Comparison of ENCODE assay signal across 8 cellular contexts in the genomic region with DNA sequence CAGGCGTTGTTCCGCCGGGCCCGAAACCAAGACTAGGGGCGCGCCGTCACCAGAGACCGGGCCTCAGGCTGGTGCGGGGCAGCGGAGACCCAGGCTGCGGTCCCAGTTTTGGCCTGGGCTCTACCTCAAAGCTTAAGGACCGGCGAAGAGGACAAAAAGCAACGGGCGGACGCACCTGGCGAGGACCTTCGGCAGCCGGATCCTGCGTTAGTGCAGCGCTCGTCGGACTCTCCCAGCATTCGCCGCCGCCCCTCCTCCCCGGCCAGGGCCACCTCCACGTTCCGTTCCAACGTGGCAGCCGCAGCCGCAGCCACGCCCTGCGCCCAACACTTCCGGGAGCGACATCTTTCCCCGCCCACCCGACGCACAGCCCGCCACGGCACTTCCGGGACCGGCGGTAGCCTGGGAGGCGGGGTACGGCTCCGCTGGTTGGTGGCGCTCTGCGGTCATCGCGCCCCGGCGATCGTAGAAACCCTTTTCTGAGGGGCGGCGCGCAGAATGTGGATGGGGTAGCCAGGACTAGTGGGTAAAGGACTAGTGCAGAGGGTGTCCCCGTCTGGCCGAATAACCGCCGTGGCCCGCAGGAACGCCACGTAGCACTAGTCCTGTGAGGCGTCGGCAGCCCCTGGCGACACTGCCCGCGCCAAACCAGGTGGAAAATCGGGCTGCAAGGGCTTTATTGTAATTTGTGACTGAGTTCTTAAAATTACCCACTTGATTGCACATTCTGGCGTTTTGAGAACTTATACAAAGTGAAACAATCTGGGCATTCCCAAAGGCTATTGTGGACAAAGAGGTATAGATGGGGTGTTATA. TPM values are rescaled to one million over a fixed set of nuclear protein-coding genes. Genes with fewer than 3 reads are reported as not detected.
DNase-seq lines count a peak whose midpoint lies in the region; ATAC-seq and TF ChIP-seq lines count a peak whose summit lies in the region.

A gene with protein sequence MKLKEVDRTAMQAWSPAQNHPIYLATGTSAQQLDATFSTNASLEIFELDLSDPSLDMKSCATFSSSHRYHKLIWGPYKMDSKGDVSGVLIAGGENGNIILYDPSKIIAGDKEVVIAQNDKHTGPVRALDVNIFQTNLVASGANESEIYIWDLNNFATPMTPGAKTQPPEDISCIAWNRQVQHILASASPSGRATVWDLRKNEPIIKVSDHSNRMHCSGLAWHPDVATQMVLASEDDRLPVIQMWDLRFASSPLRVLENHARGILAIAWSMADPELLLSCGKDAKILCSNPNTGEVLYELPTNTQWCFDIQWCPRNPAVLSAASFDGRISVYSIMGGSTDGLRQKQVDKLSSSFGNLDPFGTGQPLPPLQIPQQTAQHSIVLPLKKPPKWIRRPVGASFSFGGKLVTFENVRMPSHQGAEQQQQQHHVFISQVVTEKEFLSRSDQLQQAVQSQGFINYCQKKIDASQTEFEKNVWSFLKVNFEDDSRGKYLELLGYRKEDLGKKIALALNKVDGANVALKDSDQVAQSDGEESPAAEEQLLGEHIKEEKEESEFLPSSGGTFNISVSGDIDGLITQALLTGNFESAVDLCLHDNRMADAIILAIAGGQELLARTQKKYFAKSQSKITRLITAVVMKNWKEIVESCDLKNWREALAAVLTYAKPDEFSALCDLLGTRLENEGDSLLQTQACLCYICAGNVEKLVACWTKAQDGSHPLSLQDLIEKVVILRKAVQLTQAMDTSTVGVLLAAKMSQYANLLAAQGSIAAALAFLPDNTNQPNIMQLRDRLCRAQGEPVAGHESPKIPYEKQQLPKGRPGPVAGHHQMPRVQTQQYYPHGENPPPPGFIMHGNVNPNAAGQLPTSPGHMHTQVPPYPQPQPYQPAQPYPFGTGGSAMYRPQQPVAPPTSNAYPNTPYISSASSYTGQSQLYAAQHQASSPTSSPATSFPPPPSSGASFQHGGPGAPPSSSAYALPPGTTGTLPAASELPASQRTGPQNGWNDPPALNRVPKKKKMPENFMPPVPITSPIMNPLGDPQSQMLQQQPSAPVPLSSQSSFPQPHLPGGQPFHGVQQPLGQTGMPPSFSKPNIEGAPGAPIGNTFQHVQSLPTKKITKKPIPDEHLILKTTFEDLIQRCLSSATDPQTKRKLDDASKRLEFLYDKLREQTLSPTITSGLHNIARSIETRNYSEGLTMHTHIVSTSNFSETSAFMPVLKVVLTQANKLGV (minus strand): TSS at position 241 of the 815 bp plus-strand sequence. CDS start 9,217 bp downstream, outside the sequence.

- H3K9me3 ChIP-seq in breast epithelium: no peaks in the 10 kb centered on the region
- peaks cover 2% of the 10 kb centered on the region for H3K9me3 ChIP-seq in iPS-18c (ENCODE audit: control insufficient read depth, insufficient read depth, low read length)

- peak; percentile 82 for TF ChIP-seq POLR2A in breast epithelium (IDR thresholded peaks at IDR 0.05)

- TF ChIP-seq CTCF in VCaP (conservative IDR thresholded peaks at IDR 0.05) (no peak; the same call in 1 of the 2 replicates), breast epithelium (IDR thresholded peaks at IDR 0.05) (peak in 1 of 3 donors; percentile 48)

- intact Hi-C loops in breast epithelium (cut with DNase I; ENCODE audit: low total_unique reads): no loop called here

- peak within 1 kb of the TSS; percentile 64 for H2AFZ ChIP-seq in ACC112 (ENCODE audit: low read length, unreplicated experiment)

- H3K27me3 ChIP-seq in ACC112 (ENCODE audit: insufficient read depth, low read length): no peaks in the 10 kb centered on the region
- no peaks in the 10 kb centered on the region for H3K27me3 ChIP-seq in breast epithelium

- H3K79me2 ChIP-seq in ACC112 (ENCODE audit: control insufficient read depth, insufficient read depth, low read length, unreplicated experiment): peaks cover 78% of the 10 kb centered on the region

- peaks cover 44% of the 10 kb centered on the region for H3K4me1 ChIP-seq in ACC112 (ENCODE audit: control insufficient read depth, insufficient read depth, low read length, unreplicated experiment)
- H3K4me1 ChIP-seq in breast epithelium: peaks cover 1 to 3% of the 10 kb centered on the region in 2 donors

- peak within 1 kb of the TSS; percentile 99 for H3K4me3 ChIP-seq in ACC112 (ENCODE audit: low read depth, low read length)
- peak within 1 kb of the TSS; percentile 78 to 85 (median 81) for H3K4me3 ChIP-seq in breast epithelium
- peak within 1 kb of the TSS; percentile 98 for H3K4me3 ChIP-seq in iPS-18c (ENCODE audit: insufficient read depth, low read depth, low read length)
- H3K4me3 ChIP-seq in skin epidermis: peak within 1 kb of the TSS; percentile 59 to 88 (median 78)

- peaks cover 33% of the 10 kb centered on the region for H3K36me3 ChIP-seq in ACC112 (ENCODE audit: insufficient read depth, low read length)
- no peaks in the 10 kb centered on the region for H3K36me3 ChIP-seq in breast epithelium

- DNase-seq in NCI-H2196 (lab: John Stamatoyannopoulos, UW; ENCODE audit: unreplicated experiment): peak; percentile 86
- peak; percentile 93 to 96 for DNase-seq in breast epithelium (ENCODE audit: low spot score in 2 of 2)

- ATAC-seq in GM18870 (IDR thresholded peaks at IDR 0.05; ENCODE audit: unreplicated experiment) (peak; percentile 75), HG03135 (IDR thresholded peaks at IDR 0.05; ENCODE audit: unreplicated experiment) (peak; percentile 88)

- H3K27ac ChIP-seq in ACC112 (ENCODE audit: low read depth, low read length): peak within 1 kb of the TSS; percentile 97
- peak within 1 kb of the TSS; percentile 98 for H3K27ac ChIP-seq in VCaP
- peak within 1 kb of the TSS; percentile 96 to 99 for H3K27ac ChIP-seq in breast epithelium
- H3K27ac ChIP-seq in skin epidermis: peak within 1 kb of the TSS; percentile 79 to 99 (median 95)

RNA-seq across cellular contexts. Expression of the gene that starts here (rescaled TPM):
- total RNA-seq in breast epithelium: 100 to 1,000 TPM; 186 to 234 (median 231) TPM

Comparison
In these comparisons a context has a peak if more than half of its experiments do, and no peak if none do; other contexts are left out.
1. Peak in every context shown above with its lines: DNase-seq, ATAC-seq, H3K4me3 ChIP-seq and H3K27ac ChIP-seq.